ENCODE assay signal across 11 cellular contexts in genomic region chr15:55589297-55589696, GRCh38. TPM values are rescaled to one million over a fixed set of nuclear protein-coding genes. Genes with fewer than 3 reads are reported as not detected.
DNase-seq lines count a peak whose midpoint lies in the region; ATAC-seq lines count a peak whose summit lies in the region.
"Had no signal": no experiment of that assay in that cellular context is flagged by ENCODE, and none has a peak within 500 bp of the region (broad histone marks: within the 10 kb centered on the region; RNA-seq: fewer than 3 reads in every experiment).

No MANE protein-coding gene starts in this region.

- H3K4me3 Mint-ChIP-seq in activated CD8-positive, alpha-beta memory T cell treated with anti-CD3 and anti-CD28 coated beads, Interleukin-2, amount 10 ng/mL, durations not matched to agents 7 days and 5 days: peak overlapping the region; percentile 27
- peak overlapping the region; percentile 53 for H3K4me3 Mint-ChIP-seq in activated CD4-positive, alpha-beta memory T cell treated with anti-CD3 and anti-CD28 coated beads for 36 hours
- peak overlapping the region; percentile 74 to 80 (median 77) for H3K4me3 Mint-ChIP-seq in immature natural killer cell
- peak overlapping the region; percentile 63 for H3K4me3 Mint-ChIP-seq in stimulated activated memory B cell treated with anti-CD40 and anti-IgM and Interleukin-4, amounts not matched to agents 10 μg/mL and 1 μg/mL and 100 μg/mL, for 72 hours

- no peak for DNase-seq in activated CD8-positive, alpha-beta memory T cell treated with anti-CD3 and anti-CD28 coated beads, Interleukin-2, amount 10 ng/mL, durations not matched to agents 7 days and 5 days
- DNase-seq in activated CD8-positive, alpha-beta memory T cell treated with anti-CD3 and anti-CD28 coated beads, Interleukin-2, amount 50 U/mL, for 4 hours: no peak
- no peak for DNase-seq in activated CD4-positive, alpha-beta memory T cell treated with anti-CD3 and anti-CD28 coated beads for 36 hours
- DNase-seq in immature natural killer cell (no peak), A172 (ENCODE audit: low spot score) (no peak)
- no peak for DNase-seq in stimulated activated CD4-positive, alpha-beta T cell treated with anti-CD3 and anti-CD28 coated beads, Interleukin-2, amount 100 ng/mL, for 24 hours
- DNase-seq: cortex of kidney, OCI-M1, posterior cingulate gyrus had no signal

- peaks cover 35% of the 10 kb centered on the region for H3K27me3 Mint-ChIP-seq in activated CD8-positive, alpha-beta memory T cell treated with anti-CD3 and anti-CD28 coated beads, Interleukin-2, amount 10 ng/mL, durations not matched to agents 7 days and 5 days
- H3K27me3 Mint-ChIP-seq in activated CD4-positive, alpha-beta memory T cell treated with anti-CD3 and anti-CD28 coated beads for 36 hours: peaks cover 30% of the 10 kb centered on the region
- peaks cover 3 to 16% (median 5%) of the 10 kb centered on the region in 3 donors for H3K27me3 Mint-ChIP-seq in immature natural killer cell (ENCODE audit: low read depth in 3 of 3)
- H3K27me3 Mint-ChIP-seq in stimulated activated memory B cell treated with anti-CD40 and anti-IgM and Interleukin-4, amounts not matched to agents 10 μg/mL and 1 μg/mL and 100 μg/mL, for 72 hours: peaks cover 47% of the 10 kb centered on the region

- intact Hi-C loops in activated CD4-positive, alpha-beta memory T cell treated with anti-CD3 and anti-CD28 coated beads for 36 hours (cut with micrococcal nuclease): no loop called here

- no peak for ATAC-seq in activated CD8-positive, alpha-beta memory T cell treated with anti-CD3 and anti-CD28 coated beads, Interleukin-2, amount 10 ng/mL, durations not matched to agents 7 days and 5 days
- ATAC-seq in stimulated activated memory B cell treated with anti-CD40 and anti-IgM and Interleukin-4, amounts not matched to agents 10 μg/mL and 1 μg/mL and 100 μg/mL, for 72 hours: no peak
- no peak for ATAC-seq in activated CD4-positive, CD25-positive, alpha-beta regulatory T cell treated with anti-CD3 and anti-CD28 coated beads, Interleukin-2, amount 50 U/mL, for 24 hours

- CTCF ChIA-PET in activated CD8-positive, alpha-beta memory T cell treated with anti-CD3 and anti-CD28 coated beads, Interleukin-2, amount 10 ng/mL, durations not matched to agents 7 days and 5 days (lab: Charles Lee): interaction anchor here (1.0 kb wide), 1 partner anchor 49 kb away, joined by 3 read pairs; no protein-coding TSS in a partner anchor
- CTCF ChIA-PET in activated CD4-positive, alpha-beta memory T cell treated with anti-CD3 and anti-CD28 coated beads for 36 hours (lab: Charles Lee): no interaction called here

- H3K4me1 Mint-ChIP-seq in activated CD8-positive, alpha-beta memory T cell treated with anti-CD3 and anti-CD28 coated beads, Interleukin-2, amount 10 ng/mL, durations not matched to agents 7 days and 5 days: peaks cover 2% of the 10 kb centered on the region
- no peaks in the 10 kb centered on the region for H3K4me1 Mint-ChIP-seq in activated CD4-positive, alpha-beta memory T cell treated with anti-CD3 and anti-CD28 coated beads for 36 hours (ENCODE audit: low read depth)
- H3K4me1 Mint-ChIP-seq in immature natural killer cell: peaks cover 4 to 6% of the 10 kb centered on the region in 2 donors
- no peaks in the 10 kb centered on the region for H3K4me1 Mint-ChIP-seq in stimulated activated memory B cell treated with anti-CD40 and anti-IgM and Interleukin-4, amounts not matched to agents 10 μg/mL and 1 μg/mL and 100 μg/mL, for 72 hours

- POLR2A ChIA-PET in activated CD4-positive, alpha-beta memory T cell treated with anti-CD3 and anti-CD28 coated beads for 36 hours (lab: Charles Lee): no interaction called here

- no peaks in the 10 kb centered on the region for H3K36me3 Mint-ChIP-seq in activated CD8-positive, alpha-beta memory T cell treated with anti-CD3 and anti-CD28 coated beads, Interleukin-2, amount 10 ng/mL, durations not matched to agents 7 days and 5 days
- H3K36me3 Mint-ChIP-seq in activated CD4-positive, alpha-beta memory T cell treated with anti-CD3 and anti-CD28 coated beads for 36 hours: no peaks in the 10 kb centered on the region
- no peaks in the 10 kb centered on the region for H3K36me3 Mint-ChIP-seq in immature natural killer cell
- H3K36me3 Mint-ChIP-seq in stimulated activated memory B cell treated with anti-CD40 and anti-IgM and Interleukin-4, amounts not matched to agents 10 μg/mL and 1 μg/mL and 100 μg/mL, for 72 hours: no peaks in the 10 kb centered on the region

- H3K27ac Mint-ChIP-seq in activated CD8-positive, alpha-beta memory T cell treated with anti-CD3 and anti-CD28 coated beads, Interleukin-2, amount 10 ng/mL, durations not matched to agents 7 days and 5 days: no peak overlapping the region
- no peak overlapping the region for H3K27ac Mint-ChIP-seq in activated CD4-positive, alpha-beta memory T cell treated with anti-CD3 and anti-CD28 coated beads for 36 hours
- no peak overlapping the region for H3K27ac Mint-ChIP-seq in immature natural killer cell
- H3K27ac Mint-ChIP-seq in stimulated activated memory B cell treated with anti-CD40 and anti-IgM and Interleukin-4, amounts not matched to agents 10 μg/mL and 1 μg/mL and 100 μg/mL, for 72 hours: no peak overlapping the region

- H3K9me3 Mint-ChIP-seq in activated CD8-positive, alpha-beta memory T cell treated with anti-CD3 and anti-CD28 coated beads, Interleukin-2, amount 10 ng/mL, durations not matched to agents 7 days and 5 days (ENCODE audit: low read depth): no peaks in the 10 kb centered on the region
- H3K9me3 Mint-ChIP-seq in activated CD4-positive, alpha-beta memory T cell treated with anti-CD3 and anti-CD28 coated beads for 36 hours: no peaks in the 10 kb centered on the region
- peaks cover 0 to 2% (median 0%) of the 10 kb centered on the region in 6 donors for H3K9me3 Mint-ChIP-seq in immature natural killer cell
- peaks cover 3% of the 10 kb centered on the region for H3K9me3 Mint-ChIP-seq in stimulated activated memory B cell treated with anti-CD40 and anti-IgM and Interleukin-4, amounts not matched to agents 10 μg/mL and 1 μg/mL and 100 μg/mL, for 72 hours

RNA-seq across cellular contexts. Expression of gene PYGO1, which starts 1.2 kb away (rescaled TPM):
- not detected for total RNA-seq in activated CD8-positive, alpha-beta memory T cell treated with anti-CD3 and anti-CD28 coated beads, Interleukin-2, amount 10 ng/mL, durations not matched to agents 7 days and 5 days
- total RNA-seq in activated CD4-positive, alpha-beta memory T cell treated with anti-CD3 and anti-CD28 coated beads for 36 hours: not detected
- not detected for polyA plus RNA-seq in immature natural killer cell
- total RNA-seq in A172 (2014; rRNA removed; shearing (Covaris generic)): 10.3 and 14.7 TPM in 2 replicates

Comparison
In these comparisons a context has a peak if more than half of its experiments do, and no peak if none do; other contexts are left out.
1. H3K4me3 Mint-ChIP-seq: peak in every context shown above with its lines; median percentile 77 in immature natural killer cell; 63 in stimulated activated memory B cell treated with anti-CD40 and anti-IgM and Interleukin-4, amounts not matched to agents 10 μg/mL and 1 μg/mL and 100 μg/mL, for 72 hours; 53 in activated CD4-positive, alpha-beta memory T cell treated with anti-CD3 and anti-CD28 coated beads for 36 hours; 27 in activated CD8-positive, alpha-beta memory T cell treated with anti-CD3 and anti-CD28 coated beads, Interleukin-2, amount 10 ng/mL, durations not matched to agents 7 days and 5 days.
2. RNA of gene PYGO1, which starts 1.2 kb away (total RNA-seq): 10.3 to 14.7 TPM in A172; not detected in activated CD4-positive, alpha-beta memory T cell treated with anti-CD3 and anti-CD28 coated beads for 36 hours and not detected in activated CD8-positive, alpha-beta memory T cell treated with anti-CD3 and anti-CD28 coated beads, Interleukin-2, amount 10 ng/mL, durations not matched to agents 7 days and 5 days; every median in the first group is over 10 times any median in the second.